Comparison of ENCODE assay signal across 20 cellular contexts in the genomic region with DNA sequence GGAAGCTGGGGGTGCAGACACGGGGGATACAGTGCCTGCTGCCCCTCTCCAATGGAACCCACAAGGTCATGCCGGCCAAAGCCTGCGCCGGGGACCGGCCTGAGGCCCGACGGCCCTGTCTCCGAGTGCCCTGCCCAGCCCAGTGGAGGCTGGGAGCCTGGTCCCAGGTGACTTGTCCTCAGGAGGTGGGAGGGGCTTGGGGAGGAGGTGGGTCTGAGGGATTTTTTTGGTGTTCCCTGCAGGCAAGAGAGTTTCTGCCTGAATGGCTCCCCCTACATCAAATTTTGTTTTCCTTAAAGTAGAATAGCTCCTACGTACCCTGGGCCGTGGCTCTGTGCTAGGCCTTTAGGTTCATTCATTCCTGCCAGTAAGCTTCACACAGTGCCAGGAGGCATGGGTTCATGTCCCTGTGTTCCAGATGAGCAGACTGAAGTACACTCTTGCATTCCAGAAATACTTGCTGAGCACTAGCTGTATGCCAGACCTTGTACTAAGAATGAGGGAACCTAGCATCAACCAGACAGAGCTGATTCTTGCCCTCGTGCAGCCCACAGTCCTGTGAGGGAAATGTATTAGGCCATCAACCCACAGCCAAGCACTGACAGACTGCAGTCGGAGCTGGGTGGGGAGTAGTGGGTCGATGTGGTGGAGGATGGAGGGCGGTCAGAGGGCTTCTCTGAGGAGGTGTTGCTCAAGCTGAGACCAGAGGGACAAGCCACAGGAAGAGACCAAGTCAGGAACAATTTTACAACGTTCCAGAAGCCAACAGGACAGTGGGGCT. TPM values are rescaled to one million over a fixed set of nuclear protein-coding genes. Genes with fewer than 3 reads are reported as not detected.
A peak's percentile ranks its signal among the peaks of the same experiment; 100 is the strongest.
DNase-seq lines count a peak whose midpoint lies in the region; ATAC-seq and TF ChIP-seq lines count a peak whose summit lies in the region.
"Had no signal": no experiment of that assay in that cellular context is flagged by ENCODE, and none has a peak within 500 bp of the region (broad histone marks: within the 10 kb centered on the region; RNA-seq: fewer than 3 reads in every experiment).

No MANE protein-coding gene starts in this region.

- no peaks in the 10 kb centered on the region for H3K36me3 Mint-ChIP-seq in activated T-helper 17 cell treated with anti-CD3 and anti-CD28 coated beads, Interleukin-2, amount 50 U/mL, for 72 hours (ENCODE audit: low read depth)
- peaks cover 7% of the 10 kb centered on the region for H3K36me3 Mint-ChIP-seq in glutamatergic neuron (ENCODE audit: unreplicated experiment)
- no peaks in the 10 kb centered on the region for H3K36me3 Mint-ChIP-seq in nephron (ENCODE audit: low read depth)
- H3K36me3 Mint-ChIP-seq: activated naive CD8-positive, alpha-beta T cell had no signal

- in situ Hi-C loops in Caki2 (cut with HindIII; ENCODE audit: low pct_unique_long_range_greater_than_20kb, low sequenced_read_pairs): no loop called here

- no peaks in the 10 kb centered on the region for H3K4me1 ChIP-seq in suprapubic skin
- H3K4me1 ChIP-seq: Peyer's patch had no signal

- no peak overlapping the region for H3K4me3 ChIP-seq in suprapubic skin
- H3K4me3 ChIP-seq: Peyer's patch had no signal

- no peaks in the 10 kb centered on the region for H3K9me3 Mint-ChIP-seq in activated T-helper 17 cell treated with anti-CD3 and anti-CD28 coated beads, Interleukin-2, amount 50 U/mL, for 72 hours
- peaks cover 10% of the 10 kb centered on the region for H3K9me3 Mint-ChIP-seq in glutamatergic neuron (ENCODE audit: unreplicated experiment)
- no peaks in the 10 kb centered on the region for H3K9me3 Mint-ChIP-seq in nephron
- H3K9me3 Mint-ChIP-seq: stimulated activated naive CD8-positive, alpha-beta T cell treated with anti-CD3 and anti-CD28 coated beads, Interleukin-15, Interleukin-2, amounts not matched to agents 100 ng/mL and 50 ng/mL, for 24 hours had no signal

- H3K4me3 Mint-ChIP-seq in activated T-helper 17 cell treated with anti-CD3 and anti-CD28 coated beads, Interleukin-2, amount 50 U/mL, for 72 hours: no peak overlapping the region
- H3K4me3 Mint-ChIP-seq in glutamatergic neuron (ENCODE audit: unreplicated experiment) (no peak overlapping the region), nephron (peak overlapping the region in 1 of 3 experiments; percentile 2)
- H3K4me3 Mint-ChIP-seq: activated naive CD8-positive, alpha-beta T cell; stimulated activated naive CD8-positive, alpha-beta T cell treated with anti-CD3 and anti-CD28 coated beads, Interleukin-15, Interleukin-2, amounts not matched to agents 100 ng/mL and 50 ng/mL, for 24 hours had no signal

- TF ChIP-seq POLR2A in suprapubic skin (IDR thresholded peaks at IDR 0.05): no peak

- 84% methylated on average over 15 of the region's 15 CpGs for WGBS in suprapubic skin

- TF ChIP-seq EP300 in suprapubic skin (IDR thresholded peaks at IDR 0.05): no peak

- no peaks in the 10 kb centered on the region for H3K27me3 ChIP-seq in suprapubic skin
- H3K27me3 ChIP-seq: neutrophil, Peyer's patch had no signal

- H3K27me3 Mint-ChIP-seq in activated T-helper 17 cell treated with anti-CD3 and anti-CD28 coated beads, Interleukin-2, amount 50 U/mL, for 72 hours: no peaks in the 10 kb centered on the region
- H3K27me3 Mint-ChIP-seq in glutamatergic neuron (ENCODE audit: unreplicated experiment) (peaks cover 2% of the 10 kb centered on the region), nephron (ENCODE audit: low read depth) (peaks cover 8% of the 10 kb centered on the region)
- H3K27me3 Mint-ChIP-seq: activated naive CD8-positive, alpha-beta T cell; stimulated activated naive CD8-positive, alpha-beta T cell treated with anti-CD3 and anti-CD28 coated beads, Interleukin-15, Interleukin-2, amounts not matched to agents 100 ng/mL and 50 ng/mL, for 24 hours had no signal

- H3K27ac Mint-ChIP-seq in activated T-helper 17 cell treated with anti-CD3 and anti-CD28 coated beads, Interleukin-2, amount 50 U/mL, for 72 hours: peak overlapping the region; percentile 2
- peak overlapping the region; percentile 31 for H3K27ac Mint-ChIP-seq in glutamatergic neuron (ENCODE audit: unreplicated experiment)
- H3K27ac Mint-ChIP-seq in nephron: peak overlapping the region in 2 of 3 experiments; percentile 60 to 69
- H3K27ac Mint-ChIP-seq: activated naive CD8-positive, alpha-beta T cell; stimulated activated naive CD8-positive, alpha-beta T cell treated with anti-CD3 and anti-CD28 coated beads, Interleukin-15, Interleukin-2, amounts not matched to agents 100 ng/mL and 50 ng/mL, for 24 hours had no signal

- H3K27ac ChIP-seq in suprapubic skin: no peak overlapping the region
- H3K27ac ChIP-seq: neutrophil, Peyer's patch had no signal

- no peaks in the 10 kb centered on the region for H3K36me3 ChIP-seq in suprapubic skin
- H3K36me3 ChIP-seq: neutrophil, Peyer's patch had no signal

- H3K9me3 ChIP-seq in suprapubic skin: no peaks in the 10 kb centered on the region
- H3K9me3 ChIP-seq: neutrophil, Peyer's patch had no signal

- peak; percentile 83 for DNase-seq in Caki2 (ENCODE audit: low read depth)
- no peak for DNase-seq in glutamatergic neuron
- DNase-seq in NCI-H69 (lab: John Stamatoyannopoulos, UW): no peak
- no peak for DNase-seq in suprapubic skin (ENCODE audit: low spot score in 2 of 2)
- no peak for DNase-seq in NCI-H2081 treated with DMSO at 0.1 percent for 48 hours (lab: John Stamatoyannopoulos, UW)
- DNase-seq: activated CD4-positive, CD25-positive, alpha-beta regulatory T cell treated with anti-CD3 and anti-CD28 coated beads, Interleukin-2, amount 50 U/mL, for 72 hours; cerebellar nuclear complex; DMS153; NCI-H1694 treated with DMSO at 0.1 percent for 48 hours; NCI-H82; small intestine had no signal

- ATAC-seq in activated T-helper 17 cell treated with anti-CD3 and anti-CD28 coated beads, Interleukin-2, amount 50 U/mL, for 72 hours (replicated peaks): no peak
- ATAC-seq in HG03469 (IDR thresholded peaks at IDR 0.05; ENCODE audit: unreplicated experiment): no peak

- TF ChIP-seq CTCF in glutamatergic neuron (IDR thresholded peaks at IDR 0.05; ENCODE audit: partially characterized antibody, unreplicated experiment) (no peak), nephron (IDR thresholded peaks at IDR 0.05; ENCODE audit: unreplicated experiment in 3 of 3) (no peak), suprapubic skin (IDR thresholded peaks at IDR 0.05) (no peak)

- peaks cover 6% of the 10 kb centered on the region for H3K4me1 Mint-ChIP-seq in activated T-helper 17 cell treated with anti-CD3 and anti-CD28 coated beads, Interleukin-2, amount 50 U/mL, for 72 hours
- H3K4me1 Mint-ChIP-seq in glutamatergic neuron (ENCODE audit: low read depth, unreplicated experiment): peaks cover 15% of the 10 kb centered on the region
- peaks cover 31% of the 10 kb centered on the region for H3K4me1 Mint-ChIP-seq in nephron

RNA-seq across cellular contexts. Expression of gene TBATA, which starts 31.1 kb away (rescaled TPM):
- not detected in 2 replicates for total RNA-seq in Caki2 (2014; rRNA removed; shearing (Covaris generic); ENCODE audit: low replicate concordance)
- not detected for total RNA-seq in activated T-helper 17 cell treated with anti-CD3 and anti-CD28 coated beads, Interleukin-2, amount 50 U/mL, for 72 hours
- total RNA-seq in glutamatergic neuron (ENCODE audit: unreplicated experiment) (not detected), suprapubic skin (under 1 TPM in 1 of 4 donors, not detected in 3; 0.68 TPM)
- total RNA-seq: LHCN-M2, mesenteric fat pad, Peyer's patch had no signal

Comparison
In these comparisons a context has a peak if more than half of its experiments do, and no peak if none do; other contexts are left out.
1. H3K27ac Mint-ChIP-seq: peak in every context shown above with its lines; median percentile 64 in nephron; 31 in glutamatergic neuron; 2 in activated T-helper 17 cell treated with anti-CD3 and anti-CD28 coated beads, Interleukin-2, amount 50 U/mL, for 72 hours.